In genomic region chr21:34953950-34954349, GRCh38 we compare ENCODE assay signal across 22 cellular contexts.
"Had no signal": no experiment of that assay in that cellular context is flagged by ENCODE, and none has a peak within 500 bp of the region (broad histone marks: within the 10 kb centered on the region; RNA-seq: fewer than 3 reads in every experiment).

No MANE protein-coding gene starts in this region.

- H3K9me3 ChIP-seq: spleen, thyroid gland had no signal

- DNase-seq: activated CD4-positive, alpha-beta T cell treated with anti-CD3 and anti-CD28 coated beads, Interleukin-2, amount 50 U/mL, for 48 hours; activated CD8-positive, alpha-beta memory T cell treated with anti-CD3 and anti-CD28 coated beads, Interleukin-2, amount 10 ng/mL, durations not matched to agents 7 days and 5 days; activated gamma-delta T cell; activated naive CD8-positive, alpha-beta T cell treated with anti-CD3 and anti-CD28 coated beads for 36 hours; activated T-cell treated with anti-CD3 and anti-CD28 coated beads, Interleukin-2, amount 50 U/mL, for 4 hours; amygdala; central memory CD4-positive, alpha-beta T cell; cortex of kidney; head of caudate nucleus; kidney; retina; spleen; stimulated activated CD4-positive, alpha-beta T cell treated with anti-CD3 and anti-CD28 coated beads, Interleukin-4, amount 100 ng/mL, for 4 hours; stimulated activated naive CD4-positive, alpha-beta T cell; T-helper 9 cell; thyroid gland had no signal

- H3K4me1 ChIP-seq: thyroid gland had no signal

- H3K4me3 ChIP-seq: lung, SK-N-MC, spleen, thyroid gland had no signal

- H3K36me3 ChIP-seq: spleen, thyroid gland had no signal

- H3K27me3 Mint-ChIP-seq: activated CD8-positive, alpha-beta memory T cell treated with anti-CD3 and anti-CD28 coated beads, Interleukin-2, amount 10 ng/mL, durations not matched to agents 7 days and 5 days; activated naive CD8-positive, alpha-beta T cell treated with anti-CD3 and anti-CD28 coated beads for 36 hours had no signal

- H3K9me3 Mint-ChIP-seq: activated T-cell treated with anti-CD3 and anti-CD28 coated beads, Interleukin-2, amount 50 U/mL, for 4 hours; neural crest cell had no signal

- H3K36me3 Mint-ChIP-seq: brain, mesothelial cell of epicardium had no signal

- H3K27ac ChIP-seq: SK-N-MC, spleen, thyroid gland had no signal

- ATAC-seq: activated CD8-positive, alpha-beta memory T cell treated with anti-CD3 and anti-CD28 coated beads, Interleukin-2, amount 10 ng/mL, durations not matched to agents 7 days and 5 days; left lobe of liver had no signal

- H3K4me1 Mint-ChIP-seq: brain, mesothelial cell of epicardium, neural crest cell had no signal

- H3K4me3 Mint-ChIP-seq: activated CD8-positive, alpha-beta memory T cell treated with anti-CD3 and anti-CD28 coated beads, Interleukin-2, amount 10 ng/mL, durations not matched to agents 7 days and 5 days; activated naive CD8-positive, alpha-beta T cell treated with anti-CD3 and anti-CD28 coated beads for 36 hours; activated T-cell treated with anti-CD3 and anti-CD28 coated beads, Interleukin-2, amount 50 U/mL, for 4 hours; brain; mesothelial cell of epicardium; neural crest cell had no signal

- H3K27ac Mint-ChIP-seq: activated CD8-positive, alpha-beta memory T cell treated with anti-CD3 and anti-CD28 coated beads, Interleukin-2, amount 10 ng/mL, durations not matched to agents 7 days and 5 days; activated naive CD8-positive, alpha-beta T cell treated with anti-CD3 and anti-CD28 coated beads for 36 hours; brain; mesothelial cell of epicardium had no signal

- H3K27me3 ChIP-seq: spleen, thyroid gland had no signal
